8 cellular contexts compared by ENCODE assay signal in genomic region chr6:16764188-16764950, GRCh38.
DNase-seq lines count a peak whose midpoint lies in the region; ATAC-seq, FAIRE-seq and TF ChIP-seq lines count a peak whose summit lies in the region.

No MANE protein-coding gene starts in this region.

- POLR2A ChIA-PET in AG04449 (lab: Yijun Ruan, JAX), result interaction anchor here (0.8 kb wide), 1 partner anchor 39 kb away, joined by 3 read pairs; no protein-coding TSS in a partner anchor

- H3K27ac Mint-ChIP-seq in T-helper 2 cell treated with Interferon-gamma antibody and Interleukin-4, amounts not matched to agents 5 μg/mL and 100 μg/mL, for 36 hours, result peak overlapping the region; percentile 97

- no peaks in the 10 kb centered on the region for H3K9me3 Mint-ChIP-seq in T-helper 2 cell treated with Interferon-gamma antibody and Interleukin-4, amounts not matched to agents 5 μg/mL and 100 μg/mL, for 36 hours

- ATAC-seq in GM18858 (IDR thresholded peaks at IDR 0.05; ENCODE audit: unreplicated experiment), result no peak
- no peak for ATAC-seq in GM19463 (IDR thresholded peaks at IDR 0.05; ENCODE audit: unreplicated experiment)

- CTCF ChIA-PET in AG04449 (lab: Yijun Ruan, JAX), result interaction anchor here (0.6 to 5.9 kb wide), 68 partner anchors 9 to 479 kb away, joined by 3 to 150 read pairs (median 4); no protein-coding TSS in a partner anchor

- H3K4me3 Mint-ChIP-seq in T-helper 2 cell treated with Interferon-gamma antibody and Interleukin-4, amounts not matched to agents 5 μg/mL and 100 μg/mL, for 36 hours, result peak overlapping the region; percentile 93

- H3K36me3 Mint-ChIP-seq in T-helper 2 cell treated with Interferon-gamma antibody and Interleukin-4, amounts not matched to agents 5 μg/mL and 100 μg/mL, for 36 hours (ENCODE audit: low read depth), result peaks cover 17% of the 10 kb centered on the region

- TF ChIP-seq CTCF in AG04449 (IDR thresholded peaks at IDR 0.05; ENCODE audit: insufficient read depth, low read length, missing control alignments), result peak; percentile 42
- peak; percentile 28; the same call in 1 of the 2 replicates for TF ChIP-seq CTCF in GM12874 (IDR thresholded peaks at IDR 0.05; ENCODE audit: insufficient read depth, low read depth, low read length)
- no peak for TF ChIP-seq CTCF in coronary artery (IDR thresholded peaks at IDR 0.05)

- no peak overlapping the region for H3K4me3 ChIP-seq in AG04449 (ENCODE audit: low read depth, low read length)
- H3K4me3 ChIP-seq in coronary artery, result no peak overlapping the region

- TF ChIP-seq POLR2A in H54 (IDR thresholded peaks at IDR 0.05; ENCODE audit: low read depth, low read length), result no peak

- H3K27me3 Mint-ChIP-seq in T-helper 2 cell treated with Interferon-gamma antibody and Interleukin-4, amounts not matched to agents 5 μg/mL and 100 μg/mL, for 36 hours (ENCODE audit: low read depth), result no peaks in the 10 kb centered on the region

- no peak for FAIRE-seq in H54 (lab: Jason Lieb, UNC)

- H3K27ac ChIP-seq in coronary artery, result no peak overlapping the region

- DNase-seq in AG04449 (ENCODE audit: low read depth, low spot score), result no peak
- no peak for DNase-seq in T-helper 2 cell treated with Interferon-gamma antibody and Interleukin-4, amounts not matched to agents 5 μg/mL and 100 μg/mL, for 36 hours (ENCODE audit: low spot score)
- DNase-seq in glomerular visceral epithelial cell (ENCODE audit: extremely low spot score), result peak; percentile 54
- DNase-seq in H54 (ENCODE audit: insufficient read length, low spot score), result no peak
- DNase-seq in coronary artery (ENCODE audit: low spot score), result no peak

- peaks cover 54% of the 10 kb centered on the region for H3K4me1 Mint-ChIP-seq in T-helper 2 cell treated with Interferon-gamma antibody and Interleukin-4, amounts not matched to agents 5 μg/mL and 100 μg/mL, for 36 hours (ENCODE audit: low read depth)
